16 cellular contexts compared by ENCODE assay signal in the genomic region with DNA sequence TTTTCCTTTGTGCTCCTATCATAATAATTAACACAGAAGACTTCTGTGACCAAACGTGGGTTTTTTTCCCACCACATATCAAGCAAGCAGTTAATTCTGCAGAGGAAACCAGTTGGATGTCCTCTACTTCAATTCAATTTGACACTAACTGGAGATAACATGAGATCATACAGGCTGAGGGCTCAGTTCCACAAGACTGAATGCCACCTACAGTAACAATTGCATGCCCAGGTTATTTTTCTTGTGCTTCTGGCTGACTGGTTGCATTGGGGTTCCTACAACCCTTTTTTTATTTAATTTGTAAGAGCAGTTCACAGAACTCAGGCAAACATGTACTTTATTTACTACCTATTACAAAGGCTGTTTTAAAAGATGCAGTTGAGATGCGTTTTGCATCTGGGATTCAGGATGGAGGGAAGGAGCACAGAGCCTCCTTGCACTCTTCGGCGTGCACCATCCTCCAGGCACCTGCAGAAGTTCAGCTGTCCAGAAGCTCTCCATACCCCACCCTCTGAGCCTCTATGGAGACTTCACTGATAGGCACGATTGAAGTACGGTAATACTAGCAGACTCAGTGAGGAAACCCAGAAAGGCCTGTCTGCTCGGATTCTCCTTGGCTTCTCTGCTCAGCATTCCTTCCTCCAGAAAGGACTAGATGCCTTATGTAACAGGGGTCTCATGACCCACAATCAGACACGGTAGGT.
DNase-seq lines count a peak whose midpoint lies in the region; TF ChIP-seq lines count a peak whose summit lies in the region.
"Had no signal": no experiment of that assay in that cellular context is flagged by ENCODE, and none has a peak within 500 bp of the region (broad histone marks: within the 10 kb centered on the region; RNA-seq: fewer than 3 reads in every experiment).

No MANE protein-coding gene starts in this region.

- H3K9ac ChIP-seq in KMS-11, result no peak overlapping the region; the same call in 1 of the 2 replicates

- peak; percentile 67 for DNase-seq in RPMI8226
- no peak for DNase-seq in NCI-H510A treated with DMSO at 0.1 percent for 48 hours (lab: John Stamatoyannopoulos, UW)
- no peak for DNase-seq in cardiac septum (ENCODE audit: low spot score)
- no peak for DNase-seq in HFFc6
- no peak for DNase-seq in SHP77 (lab: John Stamatoyannopoulos, UW)
- DNase-seq: ACHN; AML-193; Calu3; CD8-positive, alpha-beta T cell; DMS79 treated with DMSO at 0.1 percent for 48 hours; H7; KBM-7 had no signal

- H3K27me3 Mint-ChIP-seq in HFFc6 (ENCODE audit: insufficient read depth), result no peaks in the 10 kb centered on the region; the same call in 1 of the 2 replicates
- H3K27me3 Mint-ChIP-seq: IgD-negative memory B cell had no signal

- peak overlapping the region; percentile 52; the same call in 1 of the 2 replicates for H3K4me2 ChIP-seq in KMS-11
- H3K4me2 ChIP-seq: GM23338 had no signal

- H3K36me3 Mint-ChIP-seq in HFFc6 (ENCODE audit: low read depth), result no peaks in the 10 kb centered on the region
- H3K36me3 Mint-ChIP-seq: CD8-positive, alpha-beta T cell; IgD-negative memory B cell had no signal

- no peaks in the 10 kb centered on the region for H3K79me2 ChIP-seq in KMS-11 (ENCODE audit: insufficient read depth, low read depth)

- H3K4me1 ChIP-seq in KMS-11 (ENCODE audit: low read depth, poor library complexity, severe bottlenecking), result peaks cover 63% of the 10 kb centered on the region
- peaks cover 8% of the 10 kb centered on the region for H3K4me1 ChIP-seq in neuron (ENCODE audit: insufficient read depth, low read length)

- H2AFZ ChIP-seq in KMS-11 (ENCODE audit: low read depth) (peak overlapping the region; percentile 44; the same call in 1 of the 2 replicates), neuron (ENCODE audit: low read depth, low read length) (peak overlapping the region; percentile 56)
- H2AFZ ChIP-seq: GM23338 had no signal

- H3K4me1 Mint-ChIP-seq in HFFc6 (ENCODE audit: low read depth), result peaks cover 21% of the 10 kb centered on the region; the same call in 1 of the 2 replicates
- H3K4me1 Mint-ChIP-seq: IgD-negative memory B cell had no signal

- TF ChIP-seq CTCF in KMS-11 (conservative IDR thresholded peaks at IDR 0.05; ENCODE audit: low read depth, low read length) (no peak), HFFc6 (IDR thresholded peaks at IDR 0.05) (no peak)

- H3K4me3 ChIP-seq in KMS-11 (IDR thresholded peaks at IDR 0.05; ENCODE audit: insufficient read depth, low read depth, low read length) (no peak overlapping the region), neuron (ENCODE audit: low read length) (no peak overlapping the region)
- H3K4me3 ChIP-seq: GM23338 had no signal

- H3K27ac ChIP-seq in KMS-11, result peak overlapping the region; percentile 66

- intact Hi-C loops in cardiac septum (cut with DNase I), result no loop called here

- H3K9me3 ChIP-seq in neuron (ENCODE audit: low read length), result no peaks in the 10 kb centered on the region

- H3K9me3 Mint-ChIP-seq in HFFc6, result peaks cover 5% of the 10 kb centered on the region
- H3K9me3 Mint-ChIP-seq: GM23338 had no signal

- no peak overlapping the region; the same call in 1 of the 2 replicates for H3K4me3 Mint-ChIP-seq in HFFc6
- H3K4me3 Mint-ChIP-seq: CD8-positive, alpha-beta T cell; GM23338; IgD-negative memory B cell had no signal

- H3K36me3 ChIP-seq in KMS-11 (ENCODE audit: insufficient read depth) (no peaks in the 10 kb centered on the region), neuron (ENCODE audit: insufficient read depth, low read length) (no peaks in the 10 kb centered on the region)

- no peak overlapping the region for H3K27ac Mint-ChIP-seq in HFFc6
- H3K27ac Mint-ChIP-seq: CD8-positive, alpha-beta T cell; GM23338; IgD-negative memory B cell had no signal

- H3K27me3 ChIP-seq in KMS-11 (ENCODE audit: insufficient read depth, low read depth) (no peaks in the 10 kb centered on the region), neuron (ENCODE audit: insufficient read depth, low read length) (no peaks in the 10 kb centered on the region)

- no peaks in the 10 kb centered on the region for H4K20me1 ChIP-seq in KMS-11 (ENCODE audit: insufficient read depth)
